Comparison of ENCODE assay signal across 8 cellular contexts in the genomic region with DNA sequence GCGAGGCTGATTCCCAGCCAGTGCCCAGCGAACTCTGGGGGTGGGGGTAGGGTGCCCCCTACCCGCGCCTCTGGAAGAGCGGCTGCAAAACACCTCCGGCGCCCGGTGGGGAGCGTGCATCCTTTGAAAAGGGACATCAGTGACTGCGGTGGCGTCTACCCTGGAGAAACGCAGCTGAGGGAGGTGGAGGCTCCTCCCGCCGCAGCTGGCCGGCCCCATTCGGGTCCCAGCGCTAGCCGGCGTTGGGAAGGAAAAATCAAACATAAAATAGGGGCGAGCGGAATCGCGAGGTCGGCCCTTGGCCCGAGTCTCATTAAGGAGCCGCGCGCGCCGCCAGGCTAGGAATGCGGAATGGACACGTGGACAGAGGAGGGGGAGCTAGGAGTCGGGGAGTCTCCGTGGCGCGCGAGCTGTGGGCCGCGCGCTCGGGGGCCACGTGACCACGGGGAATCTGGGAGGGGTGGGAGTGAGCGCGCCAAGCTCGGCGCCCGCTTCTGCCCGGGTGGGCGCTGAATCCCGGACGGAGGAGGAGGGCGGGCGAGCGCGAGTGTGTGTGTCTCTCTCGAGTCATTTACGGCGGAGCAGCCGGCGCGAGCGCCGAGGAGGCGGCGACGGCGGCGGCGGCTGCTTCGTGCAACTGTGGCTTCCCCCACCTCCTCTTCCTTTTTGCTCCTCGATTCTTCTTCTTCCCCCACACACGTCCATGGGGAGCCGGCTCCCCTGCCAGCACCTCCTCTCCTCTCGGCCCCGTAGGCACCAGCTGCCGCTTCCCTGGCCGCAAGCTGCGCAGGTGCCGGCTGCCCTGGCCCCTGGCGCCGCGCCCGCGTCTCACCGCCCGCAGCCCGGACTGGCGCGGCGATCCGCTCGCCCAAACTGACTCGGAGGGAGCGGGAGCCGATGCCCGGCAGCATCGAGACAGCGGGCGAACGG. TPM values are rescaled to one million over a fixed set of nuclear protein-coding genes. Genes with fewer than 3 reads are reported as not detected.
A peak's percentile ranks its signal among the peaks of the same experiment; 100 is the strongest.
DNase-seq lines count a peak whose midpoint lies in the region; ATAC-seq and TF ChIP-seq lines count a peak whose summit lies in the region.

TMEM132E (plus strand) TSS at position 566 of the 930 bp plus-strand sequence. CDS start 1,495 bp downstream, outside the sequence.

- POLR2A ChIA-PET in WTC11 (lab: Charles Lee), result interaction anchor here (0.6 to 1.4 kb wide), 3 partner anchors 17 to 33 kb away, joined by 3 read pairs; no protein-coding TSS in a partner anchor

- H3K4me3 Mint-ChIP-seq in WTC11, result peak within 1 kb of the TSS; percentile 84
- peak within 1 kb of the TSS; percentile 87 to 92 (median 88) for H3K4me3 Mint-ChIP-seq in nephron

- intact Hi-C loops in Right ventricle myocardium inferior (cut with DNase I), result no loop called here
- intact Hi-C loops in cardiac septum (cut with DNase I), result no loop called here

- DNase-seq in Right ventricle myocardium inferior (ENCODE audit: missing footprints), result no peak
- DNase-seq in cardiac septum (ENCODE audit: low spot score), result no peak
- DNase-seq in WTC11 (ENCODE audit: low spot score), result peak; percentile 68
- DNase-seq in fibroblast of pulmonary artery (ENCODE audit: low read depth), result no peak
- no peak for DNase-seq in dedifferentiated amniotic fluid mesenchymal stem cell (ENCODE audit: extremely low spot score)
- no peak for DNase-seq in NK-92 treated with Interleukin-12 subunit alpha and Interleukin-12 subunit beta, amount 100 ng/mL, for 24 hours (lab: John Stamatoyannopoulos, UW)

- ATAC-seq in Right ventricle myocardium inferior (peak; percentile 51), WTC11 (peak; percentile 7), GM19023 (IDR thresholded peaks at IDR 0.05; ENCODE audit: unreplicated experiment) (no peak)

- CTCF ChIA-PET in WTC11 (lab: Charles Lee), result interaction anchor here (0.8 to 6.2 kb wide), 9 partner anchors 11 to 273 kb away, joined by 3 to 51 read pairs (median 5); no protein-coding TSS in a partner anchor

- peaks cover 5% of the 10 kb centered on the region for H3K9me3 Mint-ChIP-seq in WTC11
- peaks cover 4% of the 10 kb centered on the region for H3K9me3 Mint-ChIP-seq in nephron

- no peak for TF ChIP-seq CTCF in WTC11 (IDR thresholded peaks at IDR 0.05)
- no peak for TF ChIP-seq CTCF in fibroblast of pulmonary artery (IDR thresholded peaks at IDR 0.05; ENCODE audit: low read length, missing control alignments)
- no peak for TF ChIP-seq CTCF in nephron (IDR thresholded peaks at IDR 0.05; ENCODE audit: unreplicated experiment in 3 of 3)

- H3K4me3 ChIP-seq in fibroblast of pulmonary artery (replicated peaks; ENCODE audit: low read depth, low read length), result peak within 1 kb of the TSS; percentile 36

- H3K27ac Mint-ChIP-seq in WTC11 (no peak within 1 kb of the TSS), nephron (no peak within 1 kb of the TSS)

- H3K4me1 Mint-ChIP-seq in WTC11 (peaks cover 36% of the 10 kb centered on the region), nephron (peaks cover 19% of the 10 kb centered on the region)

- H3K27me3 Mint-ChIP-seq in WTC11 (ENCODE audit: low read depth) (peaks cover 99% of the 10 kb centered on the region), nephron (ENCODE audit: low read depth) (peaks cover 91% of the 10 kb centered on the region)

- H3K36me3 Mint-ChIP-seq in WTC11, result no peaks in the 10 kb centered on the region
- no peaks in the 10 kb centered on the region for H3K36me3 Mint-ChIP-seq in nephron (ENCODE audit: low read depth)

TF ChIP-seq in WTC11, 78 proteins besides CTCF, POLR2A, EP300 and RAD21:
- TF ChIP-seq USF1 (CRISPR knock-in tag; IDR thresholded peaks at IDR 0.05) (peak; percentile 88), MAX (CRISPR knock-in tag; IDR thresholded peaks at IDR 0.05) (peak; percentile 52; the same call in 1 of the 2 replicates), FOXP1 (CRISPR knock-in tag; IDR thresholded peaks at IDR 0.05; ENCODE audit: borderline replicate concordance) (0 out of 2 replicates have a peak, but pooled peaks have one; percentile 27), MXD4 (CRISPR knock-in tag; IDR thresholded peaks at IDR 0.05; ENCODE audit: borderline replicate concordance) (no peak), NR3C1 (CRISPR knock-in tag; conservative IDR thresholded peaks at IDR 0.05; ENCODE audit: low read depth) (no peak), USF2 (CRISPR knock-in tag; IDR thresholded peaks at IDR 0.05) (peak; percentile 88), GRHL2 (CRISPR knock-in tag; IDR thresholded peaks at IDR 0.05; ENCODE audit: insufficient replicate concordance, severe bottlenecking) (no peak), ATF6 (CRISPR knock-in tag; IDR thresholded peaks at IDR 0.05) (no peak)
- TF ChIP-seq, protein P1, sequence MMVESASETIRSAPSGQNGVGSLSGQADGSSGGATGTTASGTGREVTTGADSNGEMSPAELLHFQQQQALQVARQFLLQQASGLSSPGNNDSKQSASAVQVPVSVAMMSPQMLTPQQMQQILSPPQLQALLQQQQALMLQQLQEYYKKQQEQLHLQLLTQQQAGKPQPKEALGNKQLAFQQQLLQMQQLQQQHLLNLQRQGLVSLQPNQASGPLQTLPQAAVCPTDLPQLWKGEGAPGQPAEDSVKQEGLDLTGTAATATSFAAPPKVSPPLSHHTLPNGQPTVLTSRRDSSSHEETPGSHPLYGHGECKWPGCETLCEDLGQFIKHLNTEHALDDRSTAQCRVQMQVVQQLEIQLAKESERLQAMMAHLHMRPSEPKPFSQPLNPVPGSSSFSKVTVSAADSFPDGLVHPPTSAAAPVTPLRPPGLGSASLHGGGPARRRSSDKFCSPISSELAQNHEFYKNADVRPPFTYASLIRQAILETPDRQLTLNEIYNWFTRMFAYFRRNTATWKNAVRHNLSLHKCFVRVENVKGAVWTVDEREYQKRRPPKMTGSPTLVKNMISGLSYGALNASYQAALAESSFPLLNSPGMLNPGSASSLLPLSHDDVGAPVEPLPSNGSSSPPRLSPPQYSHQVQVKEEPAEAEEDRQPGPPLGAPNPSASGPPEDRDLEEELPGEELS (CRISPR knock-in tag; IDR thresholded peaks at IDR 0.05), result 0 out of 2 replicates have a peak, but pooled peaks have one; percentile 20
- TF ChIP-seq, protein P2, sequence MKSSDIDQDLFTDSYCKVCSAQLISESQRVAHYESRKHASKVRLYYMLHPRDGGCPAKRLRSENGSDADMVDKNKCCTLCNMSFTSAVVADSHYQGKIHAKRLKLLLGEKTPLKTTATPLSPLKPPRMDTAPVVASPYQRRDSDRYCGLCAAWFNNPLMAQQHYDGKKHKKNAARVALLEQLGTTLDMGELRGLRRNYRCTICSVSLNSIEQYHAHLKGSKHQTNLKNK (CRISPR knock-in tag; IDR thresholded peaks at IDR 0.05), result no peak
- TF ChIP-seq, protein P3, sequence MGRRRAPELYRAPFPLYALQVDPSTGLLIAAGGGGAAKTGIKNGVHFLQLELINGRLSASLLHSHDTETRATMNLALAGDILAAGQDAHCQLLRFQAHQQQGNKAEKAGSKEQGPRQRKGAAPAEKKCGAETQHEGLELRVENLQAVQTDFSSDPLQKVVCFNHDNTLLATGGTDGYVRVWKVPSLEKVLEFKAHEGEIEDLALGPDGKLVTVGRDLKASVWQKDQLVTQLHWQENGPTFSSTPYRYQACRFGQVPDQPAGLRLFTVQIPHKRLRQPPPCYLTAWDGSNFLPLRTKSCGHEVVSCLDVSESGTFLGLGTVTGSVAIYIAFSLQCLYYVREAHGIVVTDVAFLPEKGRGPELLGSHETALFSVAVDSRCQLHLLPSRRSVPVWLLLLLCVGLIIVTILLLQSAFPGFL (CRISPR knock-in tag; IDR thresholded peaks at IDR 0.05; ENCODE audit: borderline replicate concordance), result no peak
TF ChIP-seq in WTC11: peak in this region for 5.

RNA-seq across cellular contexts. Expression of gene TMEM132E, which starts in this region (rescaled TPM):
- total RNA-seq in Right ventricle myocardium inferior (not detected), cardiac septum (0.43 TPM), WTC11 (2021) (1.2 to 2.3 TPM (median 2.0 TPM) in 3 replicates)

Comparison
In these comparisons a context has a peak if more than half of its experiments do, and no peak if none do; other contexts are left out.
1. Peak in ATAC-seq in Right ventricle myocardium inferior; RNA of the gene not detected or under 1 TPM.